ENCODE assay signal across 25 cellular contexts in genomic region chr12:1833596-1834028, GRCh38. TPM values are rescaled to one million over a fixed set of nuclear protein-coding genes. Genes with fewer than 3 reads are reported as not detected.
"Had no signal": no experiment of that assay in that cellular context is flagged by ENCODE, and none has a peak within 500 bp of the region (broad histone marks: within the 10 kb centered on the region; RNA-seq: fewer than 3 reads in every experiment).

No MANE protein-coding gene starts in this region.

- DNase-seq: effector memory CD8-positive, alpha-beta T cell; gastrocnemius medialis; heart right ventricle; hypothalamus; islet precursor cell; mesenchymal stem cell; midbrain; naive B cell; small intestine; stimulated activated CD4-positive, alpha-beta T cell treated with anti-CD3 and anti-CD28 coated beads, Interleukin-2, amount 100 ng/mL, for 48 hours; stimulated activated CD8-positive, alpha-beta memory T cell treated with anti-CD3 and anti-CD28 coated beads, Interleukin-4, amount 100 ng/mL, for 48 hours; stimulated activated naive CD8-positive, alpha-beta T cell treated with anti-CD3 and anti-CD28 coated beads, Interleukin-15, Interleukin-2, amounts not matched to agents 100 U/mL and 50 U/mL, for 24 hours; tibial artery; uterus had no signal

- H3K36me3 ChIP-seq: esophagus muscularis mucosa, gastrocnemius medialis, heart right ventricle, left lung, neutrophil, suprapubic skin, tibial artery, upper lobe of left lung, uterus had no signal

- H3K27me3 ChIP-seq: uterus had no signal

- H3K27ac ChIP-seq: epithelial cell of prostate, esophagus muscularis mucosa, gastrocnemius medialis, heart right ventricle, left lung, neutrophil, suprapubic skin, tibial artery, upper lobe of left lung, uterus had no signal

- ATAC-seq: effector memory CD8-positive, alpha-beta T cell; gastrocnemius medialis; heart right ventricle; left lung; stimulated activated effector memory CD8-positive, alpha-beta T cell treated with anti-CD3 and anti-CD28 coated beads, Interleukin-12 subunit alpha, Interleukin-12 subunit beta, amount 100 ng/mL, for 72 hours; stimulated activated naive CD8-positive, alpha-beta T cell treated with anti-CD3 and anti-CD28 coated beads, Interleukin-15, Interleukin-2, amounts not matched to agents 100 U/mL and 50 U/mL, for 24 hours had no signal

- H3K4me1 ChIP-seq: gastrocnemius medialis, left lung, tibial artery, uterus had no signal

- H3K9me3 ChIP-seq: esophagus muscularis mucosa, gastrocnemius medialis, heart right ventricle, left lung, neutrophil, suprapubic skin, tibial artery, upper lobe of left lung, uterus had no signal

- H3K4me3 ChIP-seq: esophagus muscularis mucosa, gastrocnemius medialis, heart right ventricle, left lung, lung, suprapubic skin, tibial artery, upper lobe of left lung, uterus had no signal

RNA-seq across cellular contexts. Expression of gene LRTM2, which starts 13.2 kb away (rescaled TPM):
- total RNA-seq: fibroblast of villous mesenchyme, gastrocnemius medialis, heart right ventricle, left lung, lung, osteoblast, pulmonary artery endothelial cell, upper lobe of left lung, uterus had no signal
- polyA plus RNA-seq: heart right ventricle had no signal
